In the genomic region with DNA sequence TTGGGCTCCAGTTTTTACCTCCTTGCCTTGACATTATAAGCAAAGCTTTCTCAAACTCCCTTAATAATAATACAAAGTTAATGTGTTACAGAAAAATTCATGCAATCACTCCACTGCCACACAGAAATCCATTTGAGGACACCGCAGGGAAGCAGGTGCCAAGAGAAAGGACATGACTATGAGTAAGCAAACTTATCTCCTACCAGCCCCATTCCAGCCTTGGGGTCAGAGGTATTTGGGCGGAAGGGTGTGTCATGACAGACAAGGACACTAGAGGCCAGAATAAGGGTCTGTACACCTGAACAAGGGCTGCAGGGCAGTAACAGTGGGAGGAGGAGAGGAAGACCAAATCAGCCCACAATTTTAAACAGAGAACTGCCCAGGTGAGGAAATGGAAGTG, we compare ENCODE assay signal across 12 cellular contexts. TPM values are rescaled to one million over a fixed set of nuclear protein-coding genes. Genes with fewer than 3 reads are reported as not detected.
DNase-seq lines count a peak whose midpoint lies in the region; ATAC-seq, FAIRE-seq and TF ChIP-seq lines count a peak whose summit lies in the region.
"Had no signal": no experiment of that assay in that cellular context is flagged by ENCODE, and none has a peak within 500 bp of the region (broad histone marks: within the 10 kb centered on the region; RNA-seq: fewer than 3 reads in every experiment).

No MANE protein-coding gene starts in this region.

- no peak for FAIRE-seq in small intestine (lab: Jason Lieb, UNC)

- dilution Hi-C loops in mammary epithelial cell (cut with HindIII; ENCODE audit: low sequenced_read_pairs), result loop anchor here (5.0 kb wide), 1 partner anchor 81 kb away; no protein-coding TSS in a partner anchor

- TF ChIP-seq EP300 in suprapubic skin (IDR thresholded peaks at IDR 0.05), result no peak

- no peak for TF ChIP-seq CTCF in WTC11 (IDR thresholded peaks at IDR 0.05)
- TF ChIP-seq CTCF in mammary epithelial cell (conservative IDR thresholded peaks at IDR 0.05 in 1 of 2, IDR thresholded peaks at IDR 0.05 in 1 of 2; ENCODE audit: extremely low read depth in 1 of 2, insufficient read depth in 1 of 2, low read depth in 1 of 2, low read length in 2 of 2), result no peak
- TF ChIP-seq CTCF in suprapubic skin (IDR thresholded peaks at IDR 0.05), result no peak

- H3K4me3 ChIP-seq in small intestine (ENCODE audit: low read depth in 1 of 2, low read length in 2 of 2), result no peak overlapping the region
- no peak overlapping the region for H3K4me3 ChIP-seq in mammary epithelial cell (replicated peaks in 1 of 3; ENCODE audit: insufficient read depth in 1 of 3, low read depth in 2 of 3, low read length in 3 of 3)
- H3K4me3 ChIP-seq in suprapubic skin, result no peak overlapping the region

- BruUV-seq in mammary epithelial cell (replicated peaks; lab: Mats Ljungman, UMichigan), result no TSS peak

- POLR2A ChIA-PET in WTC11 (lab: Charles Lee), result no interaction called here

- H3K79me2 ChIP-seq in mammary epithelial cell (ENCODE audit: insufficient read depth, low read length), result peaks cover 50% of the 10 kb centered on the region

- H3K36me3 ChIP-seq in small intestine (ENCODE audit: control insufficient read depth in 2 of 2, insufficient read depth in 2 of 2, low read length in 2 of 2) (peaks cover 23 to 29% of the 10 kb centered on the region in 2 donors), mammary epithelial cell (ENCODE audit: insufficient read depth, low read length) (peaks cover 43% of the 10 kb centered on the region), suprapubic skin (peaks cover 77% of the 10 kb centered on the region)

- DNase-seq in DMS53 (lab: John Stamatoyannopoulos, UW), result peak; percentile 22
- DNase-seq in DMS53 treated with DMSO at 0.1 percent for 48 hours (lab: John Stamatoyannopoulos, UW; ENCODE audit: unreplicated experiment), result no peak
- no peak for DNase-seq in WTC11 (ENCODE audit: low spot score)
- peak; percentile 36 for DNase-seq in kidney glomerular epithelial cell (lab: John Stamatoyannopoulos, UW)
- peak; percentile 94 for DNase-seq in small intestine
- no peak for DNase-seq in mammary epithelial cell
- DNase-seq in suprapubic skin (ENCODE audit: low spot score in 2 of 2), result no peak
- DNase-seq: 8988T, foreskin melanocyte had no signal

- H3K9ac ChIP-seq in mammary epithelial cell (ENCODE audit: insufficient read depth, low read length), result no peak overlapping the region

- no peak for ATAC-seq in WTC11
- ATAC-seq in GM18502 (IDR thresholded peaks at IDR 0.05; ENCODE audit: poor library complexity, unreplicated experiment), result no peak

- peaks cover 40% of the 10 kb centered on the region for H3K4me1 Mint-ChIP-seq in WTC11

- peak overlapping the region; percentile 79 for H3K27ac Mint-ChIP-seq in WTC11

- H4K20me1 ChIP-seq in mammary epithelial cell (ENCODE audit: insufficient read depth, low read length), result no peaks in the 10 kb centered on the region

- peaks cover 70% of the 10 kb centered on the region for H3K36me3 Mint-ChIP-seq in WTC11

- H3K4me1 ChIP-seq in small intestine (ENCODE audit: control insufficient read depth in 2 of 2, insufficient read depth in 1 of 2, low read depth in 1 of 2, low read length in 1 of 2) (peaks cover 9 to 16% of the 10 kb centered on the region in 2 donors), mammary epithelial cell (ENCODE audit: insufficient read depth, low read length) (peaks cover 17% of the 10 kb centered on the region), suprapubic skin (peaks cover 30% of the 10 kb centered on the region)

- peak overlapping the region; percentile 65 to 91 for H3K27ac ChIP-seq in small intestine (ENCODE audit: low read depth in 1 of 2, low read length in 1 of 2)
- H3K27ac ChIP-seq in mammary epithelial cell (ENCODE audit: insufficient read depth, low read depth, low read length), result no peak overlapping the region
- no peak overlapping the region for H3K27ac ChIP-seq in suprapubic skin
- H3K27ac ChIP-seq: HL-60 had no signal

- no peak overlapping the region for H2AFZ ChIP-seq in mammary epithelial cell (ENCODE audit: low read depth, low read length)

- intact Hi-C loops in mammary epithelial cell (cut with micrococcal nuclease), result no loop called here

- in situ Hi-C loops in mammary epithelial cell (cut with MboI; ENCODE audit: low sequenced_read_pairs in 2 of 2), result loop anchor here in 1 of 2 donors (25.0 kb wide), 1 partner anchor 926 kb away; a partner anchor contains a TSS

- no peaks in the 10 kb centered on the region for H3K9me3 Mint-ChIP-seq in WTC11

- no peak overlapping the region for H3K4me3 Mint-ChIP-seq in WTC11

- H3K9me3 ChIP-seq in small intestine (ENCODE audit: control insufficient read depth, low read depth) (no peaks in the 10 kb centered on the region), mammary epithelial cell (replicated peaks; ENCODE audit: insufficient read depth, low read length) (no peaks in the 10 kb centered on the region), suprapubic skin (no peaks in the 10 kb centered on the region)

- H3K4me2 ChIP-seq in mammary epithelial cell (ENCODE audit: insufficient read depth, low read depth, low read length), result no peak overlapping the region

- CTCF ChIA-PET in WTC11 (lab: Charles Lee) (interaction anchor here (1.0 to 4.1 kb wide), 2 partner anchors 14 to 57 kb away, joined by 3 to 14 read pairs; a partner anchor contains a TSS), mammary epithelial cell (lab: Charles Lee; ENCODE audit: low non-redundant PET) (no interaction called here)

- H3K27me3 ChIP-seq in small intestine (ENCODE audit: control insufficient read depth in 2 of 2, insufficient read depth in 2 of 2, low read length in 2 of 2), result no peaks in the 10 kb centered on the region
- H3K27me3 ChIP-seq in mammary epithelial cell (ENCODE audit: insufficient read depth, low read length), result no peaks in the 10 kb centered on the region
- H3K27me3 ChIP-seq in suprapubic skin, result no peaks in the 10 kb centered on the region

- no peak for TF ChIP-seq POLR2A in suprapubic skin (IDR thresholded peaks at IDR 0.05)

- H3K27me3 Mint-ChIP-seq in WTC11 (ENCODE audit: low read depth), result no peaks in the 10 kb centered on the region

- 19 to 61% (median 28%) methylated on average over 2 of the region's 2 CpGs for WGBS in small intestine, 3 donors
- WGBS in mammary epithelial cell (ENCODE audit: low coverage, missing lambda C conversion rate), result 94% methylated on average over 2 of the region's 2 CpGs
- 91% methylated on average over 2 of the region's 2 CpGs for WGBS in suprapubic skin

TF ChIP-seq in WTC11, 78 proteins besides CTCF, POLR2A, EP300 and RAD21 (continues in another document):
- TF ChIP-seq EMX1 (CRISPR knock-in tag; IDR thresholded peaks at IDR 0.05), result no peak
- no peak for TF ChIP-seq TP53 (CRISPR knock-in tag; IDR thresholded peaks at IDR 0.05)
- TF ChIP-seq ESRRA (CRISPR knock-in tag; IDR thresholded peaks at IDR 0.05; ENCODE audit: borderline replicate concordance), result no peak
- TF ChIP-seq, protein P1, sequence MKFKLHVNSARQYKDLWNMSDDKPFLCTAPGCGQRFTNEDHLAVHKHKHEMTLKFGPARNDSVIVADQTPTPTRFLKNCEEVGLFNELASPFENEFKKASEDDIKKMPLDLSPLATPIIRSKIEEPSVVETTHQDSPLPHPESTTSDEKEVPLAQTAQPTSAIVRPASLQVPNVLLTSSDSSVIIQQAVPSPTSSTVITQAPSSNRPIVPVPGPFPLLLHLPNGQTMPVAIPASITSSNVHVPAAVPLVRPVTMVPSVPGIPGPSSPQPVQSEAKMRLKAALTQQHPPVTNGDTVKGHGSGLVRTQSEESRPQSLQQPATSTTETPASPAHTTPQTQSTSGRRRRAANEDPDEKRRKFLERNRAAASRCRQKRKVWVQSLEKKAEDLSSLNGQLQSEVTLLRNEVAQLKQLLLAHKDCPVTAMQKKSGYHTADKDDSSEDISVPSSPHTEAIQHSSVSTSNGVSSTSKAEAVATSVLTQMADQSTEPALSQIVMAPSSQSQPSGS (CRISPR knock-in tag; IDR thresholded peaks at IDR 0.05; ENCODE audit: borderline replicate concordance, low read depth), result no peak
- no peak for TF ChIP-seq ATF1 (CRISPR knock-in tag; IDR thresholded peaks at IDR 0.05)
- TF ChIP-seq, protein P2, sequence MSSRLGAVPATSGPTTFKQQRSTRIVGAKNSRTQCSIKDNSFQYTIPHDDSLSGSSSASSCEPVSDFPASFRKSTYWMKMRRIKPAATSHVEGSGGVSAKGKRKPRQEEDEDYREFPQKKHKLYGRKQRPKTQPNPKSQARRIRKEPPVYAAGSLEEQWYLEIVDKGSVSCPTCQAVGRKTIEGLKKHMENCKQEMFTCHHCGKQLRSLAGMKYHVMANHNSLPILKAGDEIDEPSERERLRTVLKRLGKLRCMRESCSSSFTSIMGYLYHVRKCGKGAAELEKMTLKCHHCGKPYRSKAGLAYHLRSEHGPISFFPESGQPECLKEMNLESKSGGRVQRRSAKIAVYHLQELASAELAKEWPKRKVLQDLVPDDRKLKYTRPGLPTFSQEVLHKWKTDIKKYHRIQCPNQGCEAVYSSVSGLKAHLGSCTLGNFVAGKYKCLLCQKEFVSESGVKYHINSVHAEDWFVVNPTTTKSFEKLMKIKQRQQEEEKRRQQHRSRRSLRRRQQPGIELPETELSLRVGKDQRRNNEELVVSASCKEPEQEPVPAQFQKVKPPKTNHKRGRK (CRISPR knock-in tag; IDR thresholded peaks at IDR 0.05; ENCODE audit: borderline replicate concordance), result no peak

RNA-seq across cellular contexts. Expression of a gene that starts 5.9 kb away (rescaled TPM):
- total RNA-seq in WTC11 (2021), result 3.5 to 6.0 TPM (median 3.9 TPM) in 3 replicates
- 1 to 10 TPM in 1 of 3 donors, not detected in 2; 9.0 TPM for polyA plus RNA-seq in small intestine
- not detected for total RNA-seq in mammary epithelial cell
- polyA plus RNA-seq in mammary epithelial cell, result 0.07 TPM
- not detected for polyA minus RNA-seq in mammary epithelial cell
- under 1 TPM in 1 of 4 donors, not detected in 3; 0.68 TPM for total RNA-seq in suprapubic skin
- total RNA-seq: posterior vena cava had no signal

RNA-seq across cellular contexts. Expression of a gene that starts 6.1 kb away (rescaled TPM):
- total RNA-seq in WTC11 (2021) (92.0 to 97.2 TPM (median 92.0 TPM) in 3 replicates), mammary epithelial cell (10 to 100 TPM; 30.0 to 44.2 TPM), suprapubic skin (10 to 100 TPM; 28.9 to 76.3 (median 59.3) TPM)
- polyA plus RNA-seq in small intestine (10 to 100 TPM; 43.2 to 69.7 (median 57.6) TPM), mammary epithelial cell (58.9 TPM)
- 147 TPM for polyA minus RNA-seq in mammary epithelial cell

RNA-seq across cellular contexts. Expression of a gene that starts 13.9 kb away (rescaled TPM):
- total RNA-seq in WTC11 (2021) (42.1 to 42.9 TPM (median 42.2 TPM) in 3 replicates), mammary epithelial cell (10 to 100 TPM in 1 of 2 donors, 1 to 10 TPM in 1; 7.7 to 50.4 TPM), suprapubic skin (10 to 100 TPM; 21.1 to 51.5 (median 33.6) TPM)
- polyA plus RNA-seq in small intestine (10 to 100 TPM; 38.6 to 46.5 (median 41.8) TPM), mammary epithelial cell (13.7 TPM)
- 41.4 TPM for polyA minus RNA-seq in mammary epithelial cell

RNA-seq across cellular contexts. Expression of a gene that starts 14.9 kb away (rescaled TPM):
- total RNA-seq in WTC11 (2021) (39.7 to 48.7 TPM (median 39.8 TPM) in 3 replicates), mammary epithelial cell (10 to 100 TPM; 25.0 to 29.0 TPM), suprapubic skin (10 to 100 TPM; 16.3 to 42.3 (median 31.7) TPM)
- polyA plus RNA-seq in small intestine (10 to 100 TPM; 13.5 to 34.2 (median 28.6) TPM), mammary epithelial cell (15.1 TPM)
- polyA minus RNA-seq in mammary epithelial cell, result 62.3 TPM

RNA-seq across cellular contexts. Expression of a gene that starts 24.0 kb away (rescaled TPM):
- 0.16 to 0.39 TPM (median 0.23 TPM) in 3 replicates for total RNA-seq in WTC11 (2021)
- 1 to 10 TPM in 1 of 3 donors, under 1 TPM in 1, not detected in 1; 0.27 to 5.5 TPM for polyA plus RNA-seq in small intestine
- total RNA-seq in mammary epithelial cell, result under 1 TPM; 0.24 to 0.33 TPM
- 0.01 TPM for polyA plus RNA-seq in mammary epithelial cell
- polyA minus RNA-seq in mammary epithelial cell, result not detected
- 1 to 10 TPM; 3.3 to 7.6 (median 5.9) TPM for total RNA-seq in suprapubic skin

Comparison
In these comparisons a context has a peak if more than half of its experiments do, and no peak if none do; other contexts are left out.
1. DNase-seq: peak in DMS53 (single experiment), kidney glomerular epithelial cell (single experiment) and small intestine (single experiment); none in DMS53 treated with DMSO at 0.1 percent for 48 hours (single experiment), WTC11 (single experiment), mammary epithelial cell (single experiment) and suprapubic skin (0 of 2).
2. H3K27ac ChIP-seq: peak in small intestine (2 of 2); none in mammary epithelial cell (single experiment) and suprapubic skin (single experiment).